1 cellular context compared by ENCODE assay signal in genomic region chr11:96215826-96216225, GRCh38.
TF ChIP-seq lines count a peak whose summit lies in the region.

No MANE protein-coding gene starts in this region.

TF ChIP-seq in WTC11, 78 proteins besides CTCF, POLR2A, EP300 and RAD21 (continued from another document):
- TF ChIP-seq ZBTB43 (CRISPR knock-in tag; IDR thresholded peaks at IDR 0.05) (no peak), E2F1 (CRISPR knock-in tag; IDR thresholded peaks at IDR 0.05) (no peak), ZNF281 (CRISPR knock-in tag; IDR thresholded peaks at IDR 0.05) (no peak)
